Comparison of ENCODE assay signal across 24 cellular contexts in genomic region chr19:55702131-55702627, GRCh38. TPM values are rescaled to one million over a fixed set of nuclear protein-coding genes. Genes with fewer than 3 reads are reported as not detected.
DNase-seq lines count a peak whose midpoint lies in the region; ATAC-seq and TF ChIP-seq lines count a peak whose summit lies in the region.
"Had no signal": no experiment of that assay in that cellular context is flagged by ENCODE, and none has a peak within 500 bp of the region (broad histone marks: within the 10 kb centered on the region; RNA-seq: fewer than 3 reads in every experiment).

No MANE protein-coding gene starts in this region.

- intact Hi-C loops in Caco-2 (cut with micrococcal nuclease; ENCODE audit: unreplicated experiment): loop anchor here (1.0 to 10.0 kb wide), 2 partner anchors 18 to 103 kb away; no protein-coding TSS in a partner anchor

- H3K27ac Mint-ChIP-seq in Caco-2 (ENCODE audit: unreplicated experiment) (peak overlapping the region; percentile 81), progenitor cell of endocrine pancreas (peak overlapping the region; percentile 81)
- H3K27ac Mint-ChIP-seq: activated naive CD4-positive, alpha-beta T cell treated with anti-CD3 and anti-CD28 coated beads, Interleukin-2, amount 50 U/mL, for 24 hours; nephron progenitor cell had no signal

- H3K4me3 Mint-ChIP-seq in Caco-2 (ENCODE audit: unreplicated experiment) (peak overlapping the region; percentile 50), progenitor cell of endocrine pancreas (ENCODE audit: low read depth) (peak overlapping the region; percentile 0)
- H3K4me3 Mint-ChIP-seq: activated naive CD4-positive, alpha-beta T cell treated with anti-CD3 and anti-CD28 coated beads, Interleukin-2, amount 50 U/mL, for 24 hours; activated T-cell treated with anti-CD3 and anti-CD28 coated beads, Interleukin-2, amount 50 U/mL, for 72 hours; nephron progenitor cell had no signal

- DNase-seq in Caco-2 (peak; percentile 83 to 92), NCI-H226 (peak; percentile 20), fibroblast of the aortic adventitia (ENCODE audit: low read depth) (peak; percentile 4), progenitor cell of endocrine pancreas (ENCODE audit: low spot score, unreplicated experiment) (no peak), AG08396 (ENCODE audit: low spot score) (no peak), 8988T (no peak)
- DNase-seq: activated CD4-positive, alpha-beta T cell treated with anti-CD3 and anti-CD28 coated beads, Interleukin-2, amount 50 U/mL, for 48 hours; activated T-cell treated with anti-CD3 and anti-CD28 coated beads, Interleukin-2, amount 50 U/mL, for 72 hours; EL; foreskin keratinocyte; HCEC 1CT; mesendoderm; NCI-H1105; NCI-H2107; NCI-H526; nephron progenitor cell; SHP77; WERI-Rb-1 had no signal

- H3K27me3 Mint-ChIP-seq in Caco-2 (ENCODE audit: insufficient read depth, unreplicated experiment): no peaks in the 10 kb centered on the region
- H3K27me3 Mint-ChIP-seq in progenitor cell of endocrine pancreas: no peaks in the 10 kb centered on the region
- H3K27me3 Mint-ChIP-seq: activated naive CD4-positive, alpha-beta T cell treated with anti-CD3 and anti-CD28 coated beads, Interleukin-2, amount 50 U/mL, for 24 hours had no signal

- H3K9me3 ChIP-seq in Caco-2: no peaks in the 10 kb centered on the region
- H3K9me3 ChIP-seq: thoracic aorta had no signal

- no peak for ATAC-seq in HG03442 (IDR thresholded peaks at IDR 0.05; ENCODE audit: unreplicated experiment)
- ATAC-seq: activated T-cell treated with anti-CD3 and anti-CD28 coated beads, Interleukin-2, amount 50 U/mL, for 72 hours; foreskin keratinocyte had no signal

- H3K4me1 Mint-ChIP-seq in Caco-2 (ENCODE audit: low read depth, unreplicated experiment): peaks cover 30% of the 10 kb centered on the region
- H3K4me1 Mint-ChIP-seq in progenitor cell of endocrine pancreas (ENCODE audit: low read depth): peaks cover 7% of the 10 kb centered on the region
- H3K4me1 Mint-ChIP-seq: activated naive CD4-positive, alpha-beta T cell treated with anti-CD3 and anti-CD28 coated beads, Interleukin-2, amount 50 U/mL, for 24 hours had no signal

- BruUV-seq in Caco-2 (replicated peaks; lab: Mats Ljungman, UMichigan): no TSS peak

- CTCF ChIA-PET in Caco-2 (lab: Charles Lee): interaction anchor here (0.7 to 1.4 kb wide), 5 partner anchors 19 to 364 kb away, joined by 3 to 7 read pairs (median 7); partner anchors contain the start of gene U2AF2

- H3K36me3 Mint-ChIP-seq in Caco-2 (ENCODE audit: insufficient read depth, unreplicated experiment) (peaks cover 71% of the 10 kb centered on the region), progenitor cell of endocrine pancreas (ENCODE audit: insufficient read depth) (peaks cover 47% of the 10 kb centered on the region)

- H3K27me3 ChIP-seq in Caco-2 (replicated peaks; ENCODE audit: control insufficient read depth, insufficient read depth, low read length): no peaks in the 10 kb centered on the region
- H3K27me3 ChIP-seq: foreskin keratinocyte had no signal

- H3K4me3 ChIP-seq in Caco-2 (ENCODE audit: low read depth, low read length) (no peak overlapping the region), fibroblast of the aortic adventitia (ENCODE audit: low read depth, low read length) (no peak overlapping the region)
- H3K4me3 ChIP-seq: coronary artery, thoracic aorta had no signal

- H3K4me1 ChIP-seq in Caco-2: peaks cover 27% of the 10 kb centered on the region
- H3K4me1 ChIP-seq: foreskin keratinocyte had no signal

- peaks cover 10% of the 10 kb centered on the region for H3K36me3 ChIP-seq in Caco-2 (ENCODE audit: control insufficient read depth, insufficient read depth, low read length)

- TF ChIP-seq CTCF in Caco-2 (IDR thresholded peaks at IDR 0.05; ENCODE audit: insufficient read depth in 1 of 2, low read depth in 1 of 2, low read length in 1 of 2, severe bottlenecking in 1 of 2, unreplicated experiment in 1 of 2) (no peak), fibroblast of the aortic adventitia (IDR thresholded peaks at IDR 0.05; ENCODE audit: insufficient read depth, low read length) (no peak), progenitor cell of endocrine pancreas (IDR thresholded peaks at IDR 0.05; ENCODE audit: unreplicated experiment) (no peak)

- H3K9me3 Mint-ChIP-seq in Caco-2 (ENCODE audit: unreplicated experiment) (no peaks in the 10 kb centered on the region), progenitor cell of endocrine pancreas (ENCODE audit: low read depth) (peaks cover 14% of the 10 kb centered on the region)
- H3K9me3 Mint-ChIP-seq: activated naive CD4-positive, alpha-beta T cell treated with anti-CD3 and anti-CD28 coated beads, Interleukin-2, amount 50 U/mL, for 24 hours; activated T-cell treated with anti-CD3 and anti-CD28 coated beads, Interleukin-2, amount 50 U/mL, for 72 hours had no signal

- POLR2A ChIA-PET in Caco-2 (lab: Charles Lee): interaction anchor here (0.6 to 1.0 kb wide), 2 partner anchors 18 to 48 kb away, joined by 3 to 4 read pairs; no protein-coding TSS in a partner anchor

RNA-seq across cellular contexts. Expression of gene EPN1, which starts 27.2 kb away (rescaled TPM):
- total RNA-seq in Caco-2 (2022): 197 and 201 TPM in 2 replicates
- 60.6 and 73.8 TPM in 2 replicates for total RNA-seq in fibroblast of the aortic adventitia (ENCODE audit: low replicate concordance)
- 115 and 118 TPM in 2 replicates for total RNA-seq in progenitor cell of endocrine pancreas

RNA-seq across cellular contexts. Expression of gene NLRP9, which starts 36.0 kb away (rescaled TPM):
- not detected in 2 replicates for total RNA-seq in Caco-2 (2022)
- total RNA-seq in fibroblast of the aortic adventitia (ENCODE audit: low replicate concordance): not detected in 2 replicates
- not detected in 2 replicates for total RNA-seq in progenitor cell of endocrine pancreas
- total RNA-seq: activated T-cell treated with anti-CD3 and anti-CD28 coated beads, Interleukin-2, amount 50 U/mL, for 72 hours; foreskin keratinocyte; kidney epithelial cell; T-helper 1 cell treated with Interleukin-12 subunit alpha and Interleukin-12 subunit beta and Interleukin-4 antibody, amounts not matched to agents 30 ng/mL and 1 ng/mL, for 36 hours; thoracic aorta had no signal

RNA-seq across cellular contexts. Expression of gene U2AF2, which starts 47.3 kb away (rescaled TPM):
- 289 TPM in 2 replicates for total RNA-seq in Caco-2 (2022)
- 69.5 and 71.4 TPM in 2 replicates for total RNA-seq in fibroblast of the aortic adventitia (ENCODE audit: low replicate concordance)
- total RNA-seq in progenitor cell of endocrine pancreas: 275 and 281 TPM in 2 replicates

RNA-seq across cellular contexts. Expression of gene CCDC106, which starts 54.2 kb away (rescaled TPM):
- total RNA-seq in Caco-2 (2022) (17.4 and 17.6 TPM in 2 replicates), fibroblast of the aortic adventitia (ENCODE audit: low replicate concordance) (8.5 and 16.0 TPM in 2 replicates), progenitor cell of endocrine pancreas (23.0 and 23.9 TPM in 2 replicates)

RNA-seq across cellular contexts. Expression of gene RFPL4A, which starts 56.7 kb away (rescaled TPM):
- total RNA-seq in Caco-2 (2022) (not detected in 2 replicates), fibroblast of the aortic adventitia (ENCODE audit: low replicate concordance) (not detected in 2 replicates), progenitor cell of endocrine pancreas (not detected in 2 replicates)
- total RNA-seq: activated T-cell treated with anti-CD3 and anti-CD28 coated beads, Interleukin-2, amount 50 U/mL, for 72 hours; foreskin keratinocyte; kidney epithelial cell; T-helper 1 cell treated with Interleukin-12 subunit alpha and Interleukin-12 subunit beta and Interleukin-4 antibody, amounts not matched to agents 30 ng/mL and 1 ng/mL, for 36 hours; thoracic aorta had no signal

Comparison
In these comparisons a context has a peak if more than half of its experiments do, and no peak if none do; other contexts are left out.
1. DNase-seq: peak in Caco-2 (2 of 2), NCI-H226 (single experiment) and fibroblast of the aortic adventitia (single experiment); none in progenitor cell of endocrine pancreas (single experiment), AG08396 (single experiment) and 8988T (single experiment).